In the genomic region with DNA sequence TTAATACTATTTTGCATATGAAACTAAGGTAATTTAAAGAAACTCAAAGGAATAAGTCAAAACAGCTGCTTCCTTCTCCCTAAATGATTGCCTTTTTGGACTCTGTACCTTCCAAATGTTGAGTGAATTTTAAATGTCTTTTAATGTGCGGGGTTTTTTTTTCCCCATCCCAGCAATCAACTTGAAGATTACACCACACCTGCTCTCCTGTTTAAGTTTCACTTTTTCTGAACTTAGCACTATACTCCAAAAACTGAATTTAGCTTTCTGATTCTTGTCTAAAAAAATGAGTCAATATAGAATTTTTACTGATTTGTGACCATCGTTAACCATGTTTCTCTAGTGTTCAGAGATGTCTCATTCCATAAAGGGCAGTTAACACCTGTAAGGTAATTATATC, we compare ENCODE assay signal across 20 cellular contexts.
"Had no signal": no experiment of that assay in that cellular context is flagged by ENCODE, and none has a peak within 500 bp of the region (broad histone marks: within the 10 kb centered on the region; RNA-seq: fewer than 3 reads in every experiment).

No MANE protein-coding gene starts in this region.

- H3K4me1 ChIP-seq: left ventricle myocardium inferior, lower lobe of right lung, psoas muscle, tibial nerve, upper lobe of left lung had no signal

- H3K27ac ChIP-seq: dorsolateral prefrontal cortex, left ventricle myocardium inferior, lower lobe of right lung, ovary, psoas muscle, skin epidermis, thoracic aorta, tibial nerve, upper lobe of left lung had no signal

- H3K36me3 ChIP-seq: left ventricle myocardium inferior, lower lobe of right lung, ovary, thoracic aorta, tibial nerve, upper lobe of left lung had no signal

- H3K27me3 Mint-ChIP-seq: stimulated activated naive B cell treated with anti-CD40 and anti-IgM and Interleukin-4, amounts not matched to agents 10 μg/mL and 1 μg/mL and 100 μg/mL, for 72 hours; stimulated activated naive CD8-positive, alpha-beta T cell treated with anti-CD3 and anti-CD28 coated beads, Interleukin-15, Interleukin-2, amounts not matched to agents 100 ng/mL and 50 ng/mL, for 24 hours had no signal

- H3K36me3 Mint-ChIP-seq: natural killer cell had no signal

- H3K27me3 ChIP-seq: dorsolateral prefrontal cortex, ovary, tibial nerve, upper lobe of left lung had no signal

- H3K9me3 ChIP-seq: left ventricle myocardium inferior, lower lobe of right lung, ovary, psoas muscle, thoracic aorta, tibial nerve, upper lobe of left lung had no signal

- H3K4me1 Mint-ChIP-seq: natural killer cell had no signal

- H3K4me3 ChIP-seq: dorsolateral prefrontal cortex, left ventricle myocardium inferior, lower lobe of right lung, ovary, psoas muscle, skin epidermis, thoracic aorta, tibial nerve, upper lobe of left lung had no signal

- ATAC-seq: lower lobe of right lung; natural killer cell; psoas muscle; right cardiac atrium; stimulated activated naive B cell treated with anti-CD40 and anti-IgM and Interleukin-4, amounts not matched to agents 10 μg/mL and 1 μg/mL and 100 μg/mL, for 72 hours had no signal

- DNase-seq: cortex of kidney; dorsolateral prefrontal cortex; effector CD4-positive, alpha-beta T cell; kidney; left ventricle myocardium inferior; lower lobe of right lung; natural killer cell; occipital lobe; ovary; posterior cingulate gyrus; psoas muscle; right cardiac atrium; stimulated activated CD4-positive, alpha-beta T cell treated with anti-CD3 and anti-CD28 coated beads, Interleukin-15, amount 100 ng/mL, for 24 hours; stimulated activated CD4-positive, alpha-beta T cell treated with anti-CD3 and anti-CD28 coated beads, Interleukin-2, amount 100 ng/mL, for 48 hours; stimulated activated naive B cell treated with anti-CD40 and anti-IgM and Interleukin-4, amounts not matched to agents 10 μg/mL and 1 μg/mL and 100 μg/mL, for 72 hours; upper lobe of left lung had no signal

- H3K4me3 Mint-ChIP-seq: natural killer cell; stimulated activated naive B cell treated with anti-CD40 and anti-IgM and Interleukin-4, amounts not matched to agents 10 μg/mL and 1 μg/mL and 100 μg/mL, for 72 hours; stimulated activated naive CD8-positive, alpha-beta T cell treated with anti-CD3 and anti-CD28 coated beads, Interleukin-15, Interleukin-2, amounts not matched to agents 100 ng/mL and 50 ng/mL, for 24 hours had no signal

- H3K9me3 Mint-ChIP-seq: natural killer cell; stimulated activated naive B cell treated with anti-CD40 and anti-IgM and Interleukin-4, amounts not matched to agents 10 μg/mL and 1 μg/mL and 100 μg/mL, for 72 hours; stimulated activated naive CD8-positive, alpha-beta T cell treated with anti-CD3 and anti-CD28 coated beads, Interleukin-15, Interleukin-2, amounts not matched to agents 100 ng/mL and 50 ng/mL, for 24 hours had no signal

- H3K27ac Mint-ChIP-seq: natural killer cell; stimulated activated naive B cell treated with anti-CD40 and anti-IgM and Interleukin-4, amounts not matched to agents 10 μg/mL and 1 μg/mL and 100 μg/mL, for 72 hours; stimulated activated naive CD8-positive, alpha-beta T cell treated with anti-CD3 and anti-CD28 coated beads, Interleukin-15, Interleukin-2, amounts not matched to agents 100 ng/mL and 50 ng/mL, for 24 hours had no signal
